ENCODE assay signal across 8 cellular contexts in the genomic region with DNA sequence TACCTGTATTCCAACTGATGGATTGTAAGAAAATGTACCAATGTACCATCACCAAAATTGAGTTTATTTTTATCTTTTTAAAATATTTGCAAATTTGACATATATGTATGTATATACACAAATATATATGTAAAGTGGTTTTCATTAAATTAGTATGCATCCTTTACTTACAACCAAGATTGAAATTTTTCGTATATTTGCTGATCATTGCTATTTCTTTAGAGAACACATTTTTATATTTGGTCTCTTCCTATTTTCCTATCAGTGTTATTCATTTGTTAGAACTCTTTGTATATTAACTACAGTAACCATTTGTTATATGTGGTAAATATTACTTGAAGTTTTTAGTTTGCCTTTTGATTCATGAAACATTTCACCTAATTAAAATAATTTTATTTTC.
"Had no signal": no experiment of that assay in that cellular context is flagged by ENCODE, and none has a peak within 500 bp of the region (broad histone marks: within the 10 kb centered on the region; RNA-seq: fewer than 3 reads in every experiment).

No MANE protein-coding gene starts in this region.

- H3K4me2 ChIP-seq: GM23338, KMS-11 had no signal

- H2AFZ ChIP-seq: GM23338 had no signal

- H3K4me3 ChIP-seq: GM23338 had no signal

- DNase-seq: H9, HCEC 1CT, KBM-7 had no signal

- ATAC-seq: GM23338 had no signal

- H3K9ac ChIP-seq: KMS-11 had no signal

- FAIRE-seq: H1, H54, HTR-8/SVneo had no signal

- H3K27ac ChIP-seq: KMS-11 had no signal
